Comparison of ENCODE assay signal across 26 cellular contexts in genomic region chr2:178258916-178259315, GRCh38.
DNase-seq lines count a peak whose midpoint lies in the region; ATAC-seq, FAIRE-seq and TF ChIP-seq lines count a peak whose summit lies in the region.
"Had no signal": no experiment of that assay in that cellular context is flagged by ENCODE, and none has a peak within 500 bp of the region (broad histone marks: within the 10 kb centered on the region; RNA-seq: fewer than 3 reads in every experiment).

No MANE protein-coding gene starts in this region.

- POLR2A ChIA-PET in K562 (lab: Yijun Ruan, JAX) = interaction anchor here (0.5 to 1.6 kb wide), 2 partner anchors 10 to 39 kb away, joined by 3 to 5 read pairs; no protein-coding TSS in a partner anchor

- no peaks in the 10 kb centered on the region for H3F3A ChIP-seq in GM23338 (replicated peaks; ENCODE audit: low read depth)

- DNase-seq in GM23338 (ENCODE audit: low spot score) = no peak
- DNase-seq in NCI-H446 treated with DMSO at 0.1 percent for 48 hours (lab: John Stamatoyannopoulos, UW) = peak; percentile 20
- no peak for DNase-seq in K562 (ENCODE audit: extremely low read depth in 1 of 4, low spot score in 3 of 4)
- DNase-seq in psoas muscle = no peak
- DNase-seq in NCI-H2107 (lab: John Stamatoyannopoulos, UW) = no peak
- DNase-seq in lower lobe of right lung = no peak
- DNase-seq: activated CD4-positive, alpha-beta T cell treated with anti-CD3 and anti-CD28 coated beads for 48 hours; activated naive CD4-positive, alpha-beta T cell treated with anti-CD3 and anti-CD28 coated beads for 36 hours; activated T-cell treated with anti-CD3 and anti-CD28 coated beads, Interleukin-2, amount 50 U/mL, for 24 hours; dermis blood vessel endothelial cell; heart right ventricle; KBM-7; left cardiac atrium; NCI-H526 treated with DMSO at 0.1 percent for 48 hours; small intestine; stimulated activated CD4-positive, alpha-beta T cell treated with anti-CD3 and anti-CD28 coated beads, Interleukin-2, amount 100 ng/mL, for 24 hours; upper lobe of left lung had no signal

- H3K36me3 ChIP-seq in GM23338 (ENCODE audit: insufficient read depth) (no peaks in the 10 kb centered on the region), K562 (ENCODE audit: control insufficient read depth, insufficient read depth, low read length) (no peaks in the 10 kb centered on the region), psoas muscle (ENCODE audit: insufficient read depth in 1 of 2, low read depth in 1 of 2) (no peaks in the 10 kb centered on the region), lower lobe of right lung (no peaks in the 10 kb centered on the region)
- H3K36me3 ChIP-seq: heart right ventricle, neutrophil, upper lobe of left lung had no signal

- H3K4me1 ChIP-seq in GM23338 (ENCODE audit: insufficient read depth) = peaks cover 12% of the 10 kb centered on the region
- peaks cover 0 to 14% of the 10 kb centered on the region in 2 experiments; a peak in 3 of 5 replicates for H3K4me1 ChIP-seq in K562 (replicated peaks in 1 of 2; ENCODE audit: control insufficient read depth in 2 of 2, insufficient read depth in 2 of 2, low read length in 2 of 2)
- H3K4me1 ChIP-seq in psoas muscle = peaks cover 47% of the 10 kb centered on the region
- no peaks in the 10 kb centered on the region for H3K4me1 ChIP-seq in lower lobe of right lung
- H3K4me1 ChIP-seq: heart right ventricle had no signal

- no peaks in the 10 kb centered on the region for H3K9me2 ChIP-seq in GM23338 (ENCODE audit: insufficient read depth)

- BruUV-seq in K562 (replicated peaks; lab: Mats Ljungman, UMichigan) = no TSS peak

- H3K36me3 Mint-ChIP-seq in GM23338 (ENCODE audit: low read depth) = no peaks in the 10 kb centered on the region
- H3K36me3 Mint-ChIP-seq: memory B cell had no signal

- peak overlapping the region; percentile 41; the same call in 1 of the 2 replicates for H3K27ac Mint-ChIP-seq in GM23338
- H3K27ac Mint-ChIP-seq: activated naive CD4-positive, alpha-beta T cell treated with anti-CD3 and anti-CD28 coated beads for 36 hours; activated T-cell treated with anti-CD3 and anti-CD28 coated beads, Interleukin-2, amount 50 U/mL, for 24 hours; memory B cell had no signal

- no peaks in the 10 kb centered on the region for H4K20me1 ChIP-seq in GM23338 (replicated peaks; ENCODE audit: insufficient read depth)
- no peaks in the 10 kb centered on the region for H4K20me1 ChIP-seq in K562 (replicated peaks; ENCODE audit: control insufficient read depth, insufficient read depth, low read length)

- H3K9me3 ChIP-seq in K562 (replicated peaks; ENCODE audit: control insufficient read depth, insufficient read depth, low read depth, low read length) (no peaks in the 10 kb centered on the region), psoas muscle (no peaks in the 10 kb centered on the region), lower lobe of right lung (no peaks in the 10 kb centered on the region)
- H3K9me3 ChIP-seq: heart right ventricle, neutrophil, upper lobe of left lung had no signal

- no peak for TF ChIP-seq EP300 in K562 (IDR thresholded peaks at IDR 0.05; ENCODE audit: low read length)

- H3K27me3 ChIP-seq in GM23338 (ENCODE audit: insufficient read depth) = no peaks in the 10 kb centered on the region
- no peaks in the 10 kb centered on the region for H3K27me3 ChIP-seq in K562 (ENCODE audit: control insufficient read depth in 2 of 2, insufficient read depth in 2 of 2, low read length in 2 of 2)
- no peaks in the 10 kb centered on the region for H3K27me3 ChIP-seq in psoas muscle (ENCODE audit: insufficient read depth in 3 of 3, low read length in 2 of 3)
- H3K27me3 ChIP-seq in lower lobe of right lung (ENCODE audit: low read depth) = no peaks in the 10 kb centered on the region
- H3K27me3 ChIP-seq: heart right ventricle, neutrophil, upper lobe of left lung had no signal

- TF ChIP-seq CTCF in GM23338 (conservative IDR thresholded peaks at IDR 0.05; ENCODE audit: low read depth in 2 of 2) = no peak
- no peak for TF ChIP-seq CTCF in K562 (IDR thresholded peaks at IDR 0.05 in 2 of 3, conservative IDR thresholded peaks at IDR 0.05 in 1 of 3; ENCODE audit: insufficient read depth in 2 of 3, low read depth in 1 of 3, low read length in 3 of 3)
- TF ChIP-seq CTCF in psoas muscle (IDR thresholded peaks at IDR 0.05) = no peak
- TF ChIP-seq CTCF in lower lobe of right lung (IDR thresholded peaks at IDR 0.05) = no peak

- intact Hi-C loops in K562 (cut with micrococcal nuclease) (no loop called here), psoas muscle (cut with DNase I) (no loop called here), lower lobe of right lung (cut with DNase I) (no loop called here)

- 11% methylated on average over 2 of the region's 2 CpGs for WGBS in K562 (ENCODE audit: insufficient coverage, low coverage, missing lambda C conversion rate)
- 53 to 66% (median 57%) methylated on average over 2 of the region's 2 CpGs for WGBS in psoas muscle, 3 donors

- in situ Hi-C loops in K562 (cut with MboI) = no loop called here

- no peak overlapping the region for H3K4me3 ChIP-seq in GM23338
- no peak overlapping the region for H3K4me3 ChIP-seq in K562
- H3K4me3 ChIP-seq in psoas muscle = no peak overlapping the region
- no peak overlapping the region for H3K4me3 ChIP-seq in lower lobe of right lung
- H3K4me3 ChIP-seq: heart right ventricle, SK-N-MC, upper lobe of left lung had no signal

- no peaks in the 10 kb centered on the region; the same call in 1 of the 2 replicates for H3K79me2 ChIP-seq in GM23338 (replicated peaks; ENCODE audit: insufficient read depth)
- no peaks in the 10 kb centered on the region for H3K79me2 ChIP-seq in K562 (ENCODE audit: control insufficient read depth, insufficient read depth, low read length)

- no peaks in the 10 kb centered on the region for H3K9me1 ChIP-seq in K562 (ENCODE audit: control insufficient read depth, insufficient read depth, low read length)

- H3K4me2 ChIP-seq in GM23338 = no peak overlapping the region
- H3K4me2 ChIP-seq in K562 (ENCODE audit: insufficient read depth, low read length) = no peak overlapping the region

- H3K4me3 Mint-ChIP-seq in GM23338 = no peak overlapping the region
- H3K4me3 Mint-ChIP-seq: activated naive CD4-positive, alpha-beta T cell treated with anti-CD3 and anti-CD28 coated beads for 36 hours; activated T-cell treated with anti-CD3 and anti-CD28 coated beads, Interleukin-2, amount 50 U/mL, for 24 hours; memory B cell had no signal

- no peak overlapping the region for H2AFZ ChIP-seq in GM23338
- H2AFZ ChIP-seq in K562 (ENCODE audit: low read depth, low read length) = no peak overlapping the region

- H3K9ac ChIP-seq in K562 (ENCODE audit: insufficient read depth in 1 of 2, low read depth in 2 of 2, low read length in 2 of 2) = no peak overlapping the region

- no peaks in the 10 kb centered on the region for H3K9me3 Mint-ChIP-seq in GM23338
- H3K9me3 Mint-ChIP-seq: activated naive CD4-positive, alpha-beta T cell treated with anti-CD3 and anti-CD28 coated beads for 36 hours; activated T-cell treated with anti-CD3 and anti-CD28 coated beads, Interleukin-2, amount 50 U/mL, for 24 hours; memory B cell had no signal

- CTCF ChIA-PET in K562 (lab: Yijun Ruan, JAX; ENCODE audit: low intra/inter-chr PET ratio) = no interaction called here

- no peaks in the 10 kb centered on the region for H3K27me3 Mint-ChIP-seq in GM23338 (ENCODE audit: insufficient read depth, low read depth, poor library complexity)
- H3K27me3 Mint-ChIP-seq: activated T-cell treated with anti-CD3 and anti-CD28 coated beads, Interleukin-2, amount 50 U/mL, for 24 hours; memory B cell had no signal

- TF ChIP-seq POLR2A in K562 (conservative IDR thresholded peaks at IDR 0.05) = no peak

- H3K4me1 Mint-ChIP-seq in GM23338 = peaks cover 16% of the 10 kb centered on the region
- H3K4me1 Mint-ChIP-seq: memory B cell had no signal

- no peak for ATAC-seq in GM23338
- peak; percentile 33; the same call in 1 of the 3 replicates for ATAC-seq in K562
- peak in 3 of 4 donors; percentile 50 to 65 (median 64) for ATAC-seq in psoas muscle
- ATAC-seq in GM18520 (IDR thresholded peaks at IDR 0.05; ENCODE audit: unreplicated experiment) = no peak
- no peak for ATAC-seq in lower lobe of right lung
- no peak for ATAC-seq in GM21528 (IDR thresholded peaks at IDR 0.05; ENCODE audit: low FRiP score, unreplicated experiment)
- ATAC-seq: heart right ventricle, left cardiac atrium had no signal

- FAIRE-seq in K562 (lab: Jason Lieb, UNC) = peak; percentile 15
- FAIRE-seq: G401.6, GM18507, RCC 7860, small intestine had no signal

- H3K27ac ChIP-seq in GM23338 (ENCODE audit: low read depth) (no peak overlapping the region), K562 (ENCODE audit: extremely low read depth, low read depth, low read length) (no peak overlapping the region), psoas muscle (peak overlapping the region; percentile 84), lower lobe of right lung (no peak overlapping the region)
- H3K27ac ChIP-seq: C4-2B, heart right ventricle, neutrophil, SK-N-MC, upper lobe of left lung had no signal

- no peak for TF ChIP-seq RAD21 in K562 (CRISPR knock-in tag; conservative IDR thresholded peaks at IDR 0.05 in 1 of 2, IDR thresholded peaks at IDR 0.05 in 1 of 2)

TF ChIP-seq in GM23338, 12 proteins besides CTCF, POLR2A, EP300 and RAD21:
- TF ChIP-seq EZH2 (IDR thresholded peaks at IDR 0.05; ENCODE audit: low read depth, unreplicated experiment) (no peak), ZNF114 (CRISPR knock-in tag; IDR thresholded peaks at IDR 0.05) (no peak), JUNB (IDR thresholded peaks at IDR 0.05; ENCODE audit: unreplicated experiment) (no peak)
TF ChIP-seq in GM23338: peak in this region for 0.

TF ChIP-seq in K562, 482 proteins besides CTCF, POLR2A, EP300 and RAD21:
- TF ChIP-seq, protein P1, sequence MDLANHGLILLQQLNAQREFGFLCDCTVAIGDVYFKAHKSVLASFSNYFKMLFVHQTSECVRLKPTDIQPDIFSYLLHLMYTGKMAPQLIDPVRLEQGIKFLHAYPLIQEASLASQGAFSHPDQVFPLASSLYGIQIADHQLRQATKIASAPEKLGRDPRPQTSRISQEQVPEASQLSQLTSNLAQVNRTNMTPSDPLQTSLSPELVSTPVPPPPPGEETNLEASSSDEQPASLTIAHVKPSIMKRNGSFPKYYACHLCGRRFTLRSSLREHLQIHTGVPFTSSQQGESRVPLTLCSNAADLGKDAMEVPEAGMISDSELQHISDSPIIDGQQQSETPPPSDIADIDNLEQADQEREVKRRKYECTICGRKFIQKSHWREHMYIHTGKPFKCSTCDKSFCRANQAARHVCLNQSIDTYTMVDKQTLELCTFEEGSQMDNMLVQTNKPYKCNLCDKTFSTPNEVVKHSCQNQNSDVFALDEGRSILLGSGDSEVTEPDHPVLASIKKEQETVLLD (IDR thresholded peaks at IDR 0.05) = no peak
- TF ChIP-seq NFE2 (IDR thresholded peaks at IDR 0.05; ENCODE audit: low read depth) = peak; percentile 56; the same call in 1 of the 2 replicates

Comparison
In these comparisons a context has a peak if more than half of its experiments do, and no peak if none do; other contexts are left out.
1. ATAC-seq: peak in K562 (single experiment) and psoas muscle (3 of 4); none in GM23338 (single experiment), GM18520 (single experiment), lower lobe of right lung (0 of 2) and GM21528 (single experiment).